8 cellular contexts compared by ENCODE assay signal in genomic region chr1:206809504-206810084, GRCh38. TPM values are rescaled to one million over a fixed set of nuclear protein-coding genes. Genes with fewer than 3 reads are reported as not detected.
A peak's percentile ranks its signal among the peaks of the same experiment; 100 is the strongest.
DNase-seq lines count a peak whose midpoint lies in the region; ATAC-seq lines count a peak whose summit lies in the region.

No MANE protein-coding gene starts in this region.

- DNase-seq in activated CD4-positive, CD25-positive, alpha-beta regulatory T cell (lab: John Stamatoyannopoulos, UW), result no peak
- DNase-seq in NAMALWA (ENCODE audit: low spot score) (peak; percentile 47), lung microvascular endothelial cell (ENCODE audit: low read depth in 2 of 2) (peak; percentile 47 to 60), retina (no peak)
- DNase-seq in activated naive CD4-positive, alpha-beta T cell treated with anti-CD3 and anti-CD28 coated beads, Interleukin-2, amount 50 U/mL, for 16 hours, result peak; percentile 43
- no peak for DNase-seq in effector CD4-positive, alpha-beta T cell

- ATAC-seq in activated CD4-positive, CD25-positive, alpha-beta regulatory T cell treated with anti-CD3 and anti-CD28 coated beads, Interleukin-2, amount 50 U/mL, for 24 hours, result peak; percentile 55 to 57
- ATAC-seq in HG03432 (IDR thresholded peaks at IDR 0.05; ENCODE audit: unreplicated experiment), result no peak

RNA-seq across cellular contexts. Expression of gene IL10, which starts 37.3 kb away (rescaled TPM):
- not detected in 2 replicates for total RNA-seq in lung microvascular endothelial cell

RNA-seq across cellular contexts. Expression of gene IL19, which starts 39.0 kb away (rescaled TPM):
- not detected in 2 replicates for total RNA-seq in lung microvascular endothelial cell

RNA-seq across cellular contexts. Expression of gene IL20, which starts 55.8 kb away (rescaled TPM):
- not detected in 2 replicates for total RNA-seq in lung microvascular endothelial cell

Comparison
In these comparisons a context has a peak if more than half of its experiments do, and no peak if none do; other contexts are left out.
1. DNase-seq: peak in NAMALWA (single experiment), activated naive CD4-positive, alpha-beta T cell treated with anti-CD3 and anti-CD28 coated beads, Interleukin-2, amount 50 U/mL, for 16 hours (single experiment) and lung microvascular endothelial cell (2 of 2); none in activated CD4-positive, CD25-positive, alpha-beta regulatory T cell (0 of 4), retina (single experiment) and effector CD4-positive, alpha-beta T cell (single experiment).